1 cellular context compared by ENCODE assay signal in the genomic region with DNA sequence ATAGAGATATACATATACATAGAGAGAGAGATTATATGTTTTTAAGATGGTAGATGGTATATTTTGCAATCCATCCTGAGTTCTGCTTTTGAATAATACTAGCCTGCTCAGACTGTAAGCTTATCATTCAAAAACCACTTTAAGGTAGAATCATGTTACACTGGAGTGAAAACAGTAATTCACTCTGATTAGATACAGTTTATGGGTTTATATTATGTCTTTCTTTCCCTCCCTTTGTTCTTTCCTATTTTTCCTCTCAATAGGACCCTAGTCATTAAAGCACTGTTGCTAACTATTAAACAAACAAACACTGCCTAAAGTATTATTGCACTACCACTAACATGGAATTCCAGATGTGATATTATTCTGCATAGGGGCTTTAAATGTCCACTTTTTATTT.
TF ChIP-seq lines count a peak whose summit lies in the region.

No MANE protein-coding gene starts in this region.

TF ChIP-seq in HEK293, 187 proteins besides CTCF, POLR2A, EP300 and RAD21 (continued from another document):
- TF ChIP-seq, protein P1, sequence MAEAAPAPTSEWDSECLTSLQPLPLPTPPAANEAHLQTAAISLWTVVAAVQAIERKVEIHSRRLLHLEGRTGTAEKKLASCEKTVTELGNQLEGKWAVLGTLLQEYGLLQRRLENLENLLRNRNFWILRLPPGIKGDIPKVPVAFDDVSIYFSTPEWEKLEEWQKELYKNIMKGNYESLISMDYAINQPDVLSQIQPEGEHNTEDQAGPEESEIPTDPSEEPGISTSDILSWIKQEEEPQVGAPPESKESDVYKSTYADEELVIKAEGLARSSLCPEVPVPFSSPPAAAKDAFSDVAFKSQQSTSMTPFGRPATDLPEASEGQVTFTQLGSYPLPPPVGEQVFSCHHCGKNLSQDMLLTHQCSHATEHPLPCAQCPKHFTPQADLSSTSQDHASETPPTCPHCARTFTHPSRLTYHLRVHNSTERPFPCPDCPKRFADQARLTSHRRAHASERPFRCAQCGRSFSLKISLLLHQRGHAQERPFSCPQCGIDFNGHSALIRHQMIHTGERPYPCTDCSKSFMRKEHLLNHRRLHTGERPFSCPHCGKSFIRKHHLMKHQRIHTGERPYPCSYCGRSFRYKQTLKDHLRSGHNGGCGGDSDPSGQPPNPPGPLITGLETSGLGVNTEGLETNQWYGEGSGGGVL (tag by site-specific recombination; IDR thresholded peaks at IDR 0.05), result peak; percentile 54; the same call in 1 of the 2 replicates
- no peak for TF ChIP-seq ZNF473 (tag by site-specific recombination; IDR thresholded peaks at IDR 0.05)
- TF ChIP-seq, protein P2, sequence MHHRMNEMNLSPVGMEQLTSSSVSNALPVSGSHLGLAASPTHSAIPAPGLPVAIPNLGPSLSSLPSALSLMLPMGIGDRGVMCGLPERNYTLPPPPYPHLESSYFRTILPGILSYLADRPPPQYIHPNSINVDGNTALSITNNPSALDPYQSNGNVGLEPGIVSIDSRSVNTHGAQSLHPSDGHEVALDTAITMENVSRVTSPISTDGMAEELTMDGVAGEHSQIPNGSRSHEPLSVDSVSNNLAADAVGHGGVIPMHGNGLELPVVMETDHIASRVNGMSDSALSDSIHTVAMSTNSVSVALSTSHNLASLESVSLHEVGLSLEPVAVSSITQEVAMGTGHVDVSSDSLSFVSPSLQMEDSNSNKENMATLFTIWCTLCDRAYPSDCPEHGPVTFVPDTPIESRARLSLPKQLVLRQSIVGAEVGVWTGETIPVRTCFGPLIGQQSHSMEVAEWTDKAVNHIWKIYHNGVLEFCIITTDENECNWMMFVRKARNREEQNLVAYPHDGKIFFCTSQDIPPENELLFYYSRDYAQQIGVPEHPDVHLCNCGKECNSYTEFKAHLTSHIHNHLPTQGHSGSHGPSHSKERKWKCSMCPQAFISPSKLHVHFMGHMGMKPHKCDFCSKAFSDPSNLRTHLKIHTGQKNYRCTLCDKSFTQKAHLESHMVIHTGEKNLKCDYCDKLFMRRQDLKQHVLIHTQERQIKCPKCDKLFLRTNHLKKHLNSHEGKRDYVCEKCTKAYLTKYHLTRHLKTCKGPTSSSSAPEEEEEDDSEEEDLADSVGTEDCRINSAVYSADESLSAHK (tag by site-specific recombination; IDR thresholded peaks at IDR 0.05), result peak; percentile 83
- peak; percentile 92 for TF ChIP-seq FEZF1 (tag by site-specific recombination; IDR thresholded peaks at IDR 0.05)
- peak; percentile 67; the same call in 1 of the 2 replicates for TF ChIP-seq ZNF596 (tag by site-specific recombination; IDR thresholded peaks at IDR 0.05)
- no peak for TF ChIP-seq ZNF2 (tag by site-specific recombination; IDR thresholded peaks at IDR 0.05)
